1 cellular context compared by ENCODE assay signal in the genomic region with DNA sequence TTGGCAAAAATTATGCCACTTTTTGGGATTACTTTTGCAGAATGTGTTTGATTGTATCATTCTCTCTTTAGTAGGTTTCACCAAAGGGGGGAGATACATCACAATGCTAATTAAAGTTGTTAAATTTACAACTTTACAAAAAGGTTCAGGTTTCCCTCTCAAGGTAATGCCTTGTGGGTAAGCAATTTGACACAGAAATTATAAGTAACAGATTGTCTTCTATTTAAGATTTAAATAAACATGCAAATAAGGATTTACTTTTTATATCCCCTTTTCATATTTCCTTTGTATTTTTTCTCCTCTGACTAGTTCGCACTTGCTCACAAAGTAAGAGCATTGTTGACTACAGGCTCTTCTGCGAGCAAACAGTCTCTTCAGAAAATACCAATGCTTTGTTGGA.
TF ChIP-seq lines count a peak whose summit lies in the region.

No MANE protein-coding gene starts in this region.

TF ChIP-seq in K562, 482 proteins besides CTCF, POLR2A, EP300 and RAD21 (continued from another document):
- TF ChIP-seq, protein P1, sequence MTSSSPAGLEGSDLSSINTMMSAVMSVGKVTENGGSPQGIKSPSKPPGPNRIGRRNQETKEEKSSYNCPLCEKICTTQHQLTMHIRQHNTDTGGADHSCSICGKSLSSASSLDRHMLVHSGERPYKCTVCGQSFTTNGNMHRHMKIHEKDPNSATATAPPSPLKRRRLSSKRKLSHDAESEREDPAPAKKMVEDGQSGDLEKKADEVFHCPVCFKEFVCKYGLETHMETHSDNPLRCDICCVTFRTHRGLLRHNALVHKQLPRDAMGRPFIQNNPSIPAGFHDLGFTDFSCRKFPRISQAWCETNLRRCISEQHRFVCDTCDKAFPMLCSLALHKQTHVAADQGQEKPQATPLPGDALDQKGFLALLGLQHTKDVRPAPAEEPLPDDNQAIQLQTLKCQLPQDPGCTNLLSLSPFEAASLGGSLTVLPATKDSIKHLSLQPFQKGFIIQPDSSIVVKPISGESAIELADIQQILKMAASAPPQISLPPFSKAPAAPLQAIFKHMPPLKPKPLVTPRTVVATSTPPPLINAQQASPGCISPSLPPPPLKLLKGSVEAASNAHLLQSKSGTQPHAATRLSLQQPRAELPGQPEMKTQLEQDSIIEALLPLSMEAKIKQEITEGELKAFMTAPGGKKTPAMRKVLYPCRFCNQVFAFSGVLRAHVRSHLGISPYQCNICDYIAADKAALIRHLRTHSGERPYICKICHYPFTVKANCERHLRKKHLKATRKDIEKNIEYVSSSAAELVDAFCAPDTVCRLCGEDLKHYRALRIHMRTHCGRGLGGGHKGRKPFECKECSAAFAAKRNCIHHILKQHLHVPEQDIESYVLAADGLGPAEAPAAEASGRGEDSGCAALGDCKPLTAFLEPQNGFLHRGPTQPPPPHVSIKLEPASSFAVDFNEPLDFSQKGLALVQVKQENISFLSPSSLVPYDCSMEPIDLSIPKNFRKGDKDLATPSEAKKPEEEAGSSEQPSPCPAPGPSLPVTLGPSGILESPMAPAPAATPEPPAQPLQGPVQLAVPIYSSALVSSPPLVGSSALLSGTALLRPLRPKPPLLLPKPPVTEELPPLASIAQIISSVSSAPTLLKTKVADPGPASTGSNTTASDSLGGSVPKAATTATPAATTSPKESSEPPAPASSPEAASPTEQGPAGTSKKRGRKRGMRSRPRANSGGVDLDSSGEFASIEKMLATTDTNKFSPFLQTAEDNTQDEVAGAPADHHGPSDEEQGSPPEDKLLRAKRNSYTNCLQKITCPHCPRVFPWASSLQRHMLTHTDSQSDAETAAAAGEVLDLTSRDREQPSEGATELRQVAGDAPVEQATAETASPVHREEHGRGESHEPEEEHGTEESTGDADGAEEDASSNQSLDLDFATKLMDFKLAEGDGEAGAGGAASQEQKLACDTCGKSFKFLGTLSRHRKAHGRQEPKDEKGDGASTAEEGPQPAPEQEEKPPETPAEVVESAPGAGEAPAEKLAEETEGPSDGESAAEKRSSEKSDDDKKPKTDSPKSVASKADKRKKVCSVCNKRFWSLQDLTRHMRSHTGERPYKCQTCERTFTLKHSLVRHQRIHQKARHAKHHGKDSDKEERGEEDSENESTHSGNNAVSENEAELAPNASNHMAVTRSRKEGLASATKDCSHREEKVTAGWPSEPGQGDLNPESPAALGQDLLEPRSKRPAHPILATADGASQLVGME (CRISPR knock-in tag; IDR thresholded peaks at IDR 0.05), result no peak
- TF ChIP-seq, protein P2, sequence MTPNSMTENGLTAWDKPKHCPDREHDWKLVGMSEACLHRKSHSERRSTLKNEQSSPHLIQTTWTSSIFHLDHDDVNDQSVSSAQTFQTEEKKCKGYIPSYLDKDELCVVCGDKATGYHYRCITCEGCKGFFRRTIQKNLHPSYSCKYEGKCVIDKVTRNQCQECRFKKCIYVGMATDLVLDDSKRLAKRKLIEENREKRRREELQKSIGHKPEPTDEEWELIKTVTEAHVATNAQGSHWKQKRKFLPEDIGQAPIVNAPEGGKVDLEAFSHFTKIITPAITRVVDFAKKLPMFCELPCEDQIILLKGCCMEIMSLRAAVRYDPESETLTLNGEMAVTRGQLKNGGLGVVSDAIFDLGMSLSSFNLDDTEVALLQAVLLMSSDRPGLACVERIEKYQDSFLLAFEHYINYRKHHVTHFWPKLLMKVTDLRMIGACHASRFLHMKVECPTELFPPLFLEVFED (CRISPR knock-in tag; conservative IDR thresholded peaks at IDR 0.05), result no peak
- TF ChIP-seq, protein P3, sequence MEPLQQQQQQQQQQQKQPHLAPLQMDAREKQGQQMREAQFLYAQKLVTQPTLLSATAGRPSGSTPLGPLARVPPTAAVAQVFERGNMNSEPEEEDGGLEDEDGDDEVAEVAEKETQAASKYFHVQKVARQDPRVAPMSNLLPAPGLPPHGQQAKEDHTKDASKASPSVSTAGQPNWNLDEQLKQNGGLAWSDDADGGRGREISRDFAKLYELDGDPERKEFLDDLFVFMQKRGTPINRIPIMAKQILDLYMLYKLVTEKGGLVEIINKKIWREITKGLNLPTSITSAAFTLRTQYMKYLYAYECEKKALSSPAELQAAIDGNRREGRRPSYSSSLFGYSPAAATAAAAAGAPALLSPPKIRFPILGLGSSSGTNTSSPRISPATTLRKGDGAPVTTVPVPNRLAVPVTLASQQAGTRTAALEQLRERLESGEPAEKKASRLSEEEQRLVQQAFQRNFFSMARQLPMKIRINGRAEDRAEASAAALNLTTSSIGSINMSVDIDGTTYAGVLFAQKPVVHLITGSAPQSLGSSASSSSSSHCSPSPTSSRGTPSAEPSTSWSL (CRISPR knock-in tag; IDR thresholded peaks at IDR 0.05; ENCODE audit: borderline replicate concordance), result no peak
- TF ChIP-seq FOXK2 (conservative IDR thresholded peaks at IDR 0.05 in 1 of 2, IDR thresholded peaks at IDR 0.05 in 1 of 2; ENCODE audit: low read depth in 2 of 2) (no peak), ZNF589 (CRISPR knock-in tag; IDR thresholded peaks at IDR 0.05; ENCODE audit: low read depth) (no peak)
TF ChIP-seq in K562: peak in this region for 0.
